Comparison of ENCODE assay signal across 17 cellular contexts in the genomic region with DNA sequence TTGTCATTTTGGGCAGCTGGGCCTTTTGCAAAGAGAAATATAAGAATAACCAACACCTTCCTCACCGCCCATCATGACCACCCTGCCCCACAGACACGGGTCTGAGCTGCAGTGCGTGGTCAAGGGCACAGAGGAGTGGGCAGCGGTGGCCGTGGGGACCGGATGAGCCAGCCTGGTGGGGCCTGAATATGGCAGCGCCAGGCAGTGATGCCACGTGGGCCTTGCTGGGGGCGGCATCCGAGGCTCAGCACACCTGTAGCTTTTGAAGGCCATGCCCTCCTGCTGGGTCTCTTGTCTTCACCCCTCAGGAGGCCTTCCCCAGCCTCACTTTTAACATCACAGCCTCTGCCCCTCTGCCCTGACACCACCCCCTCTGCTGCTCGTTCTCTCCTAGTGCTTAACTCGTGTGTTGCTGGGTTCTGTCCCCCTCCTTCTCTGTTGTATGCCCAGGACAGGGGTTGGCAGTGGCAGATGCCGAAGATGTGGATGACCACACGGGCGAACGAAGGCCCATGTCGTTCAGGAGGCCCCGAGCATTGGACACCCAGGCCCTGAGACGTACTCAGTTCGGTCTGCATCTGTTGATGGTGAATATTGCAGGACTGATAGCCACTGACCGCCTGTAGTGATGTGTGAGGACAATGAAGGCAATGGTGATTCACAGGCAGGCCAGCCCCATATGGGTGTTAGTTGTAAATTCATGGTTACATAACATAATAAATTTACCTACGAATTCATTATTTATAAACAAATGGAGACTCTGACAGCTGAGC. TPM values are rescaled to one million over a fixed set of nuclear protein-coding genes. Genes with fewer than 3 reads are reported as not detected.
DNase-seq lines count a peak whose midpoint lies in the region; ATAC-seq and TF ChIP-seq lines count a peak whose summit lies in the region.
"Had no signal": no experiment of that assay in that cellular context is flagged by ENCODE, and none has a peak within 500 bp of the region (broad histone marks: within the 10 kb centered on the region; RNA-seq: fewer than 3 reads in every experiment).

No MANE protein-coding gene starts in this region.

- peaks cover 19% of the 10 kb centered on the region for H3K4me1 ChIP-seq in hepatocyte (ENCODE audit: insufficient read depth)
- H3K4me1 ChIP-seq: sigmoid colon had no signal

- H3K9me3 ChIP-seq in hepatocyte (ENCODE audit: low read depth): no peaks in the 10 kb centered on the region

- H3K9me2 ChIP-seq in hepatocyte (replicated peaks; ENCODE audit: insufficient read depth): no peaks in the 10 kb centered on the region

- no peak overlapping the region for H2AFZ ChIP-seq in hepatocyte

- no peak overlapping the region for H3K4me3 Mint-ChIP-seq in T-helper 2 cell treated with Interferon-gamma antibody and Interleukin-4, amounts not matched to agents 5 μg/mL and 100 μg/mL, for 36 hours
- H3K4me3 Mint-ChIP-seq: activated naive CD4-positive, alpha-beta T cell treated with anti-CD3 and anti-CD28 coated beads for 36 hours; natural killer cell; T-helper 17 cell had no signal

- CTCF ChIA-PET in RWPE1 (lab: Yijun Ruan, JAX): interaction anchor here (1.1 kb wide), 1 partner anchor 14 kb away, joined by 5 read pairs; no protein-coding TSS in a partner anchor

- TF ChIP-seq CTCF in RWPE1 (conservative IDR thresholded peaks at IDR 0.05; ENCODE audit: low read depth) (no peak), hepatocyte (IDR thresholded peaks at IDR 0.05; ENCODE audit: poor library complexity) (no peak)

- H3K9me3 Mint-ChIP-seq in T-helper 2 cell treated with Interferon-gamma antibody and Interleukin-4, amounts not matched to agents 5 μg/mL and 100 μg/mL, for 36 hours: peaks cover 20% of the 10 kb centered on the region

- H3K4me2 ChIP-seq in hepatocyte: no peak overlapping the region

- H3K36me3 Mint-ChIP-seq in T-helper 2 cell treated with Interferon-gamma antibody and Interleukin-4, amounts not matched to agents 5 μg/mL and 100 μg/mL, for 36 hours (ENCODE audit: low read depth): peaks cover 60% of the 10 kb centered on the region

- H3K36me3 ChIP-seq in hepatocyte (replicated peaks; ENCODE audit: insufficient read depth, low read depth): no peaks in the 10 kb centered on the region
- H3K36me3 ChIP-seq: cardiac muscle cell, sigmoid colon had no signal

- ATAC-seq in HG03460 (IDR thresholded peaks at IDR 0.05; ENCODE audit: unreplicated experiment) (no peak), GM21381 (IDR thresholded peaks at IDR 0.05; ENCODE audit: unreplicated experiment) (no peak)
- ATAC-seq: left colon, T-helper 17 cell had no signal

- WGBS in hepatocyte (ENCODE audit: low lambda C conversion rate, missing lambda C conversion rate): 92% methylated on average over 22 of the region's 22 CpGs

- H4K20me1 ChIP-seq in hepatocyte (ENCODE audit: insufficient read depth, poor library complexity, severe bottlenecking): no peaks in the 10 kb centered on the region

- POLR2A ChIA-PET in RWPE1 (lab: Yijun Ruan, JAX; ENCODE audit: low non-redundant PET): no interaction called here

- peak overlapping the region; percentile 62 for H3K27ac Mint-ChIP-seq in T-helper 2 cell treated with Interferon-gamma antibody and Interleukin-4, amounts not matched to agents 5 μg/mL and 100 μg/mL, for 36 hours
- H3K27ac Mint-ChIP-seq: activated naive CD4-positive, alpha-beta T cell treated with anti-CD3 and anti-CD28 coated beads for 36 hours; natural killer cell; T-helper 17 cell had no signal

- H3K27me3 ChIP-seq in hepatocyte: no peaks in the 10 kb centered on the region
- H3K27me3 ChIP-seq: sigmoid colon had no signal

- no peaks in the 10 kb centered on the region for H3K27me3 Mint-ChIP-seq in T-helper 2 cell treated with Interferon-gamma antibody and Interleukin-4, amounts not matched to agents 5 μg/mL and 100 μg/mL, for 36 hours (ENCODE audit: low read depth)

- H3K4me1 Mint-ChIP-seq in T-helper 2 cell treated with Interferon-gamma antibody and Interleukin-4, amounts not matched to agents 5 μg/mL and 100 μg/mL, for 36 hours (ENCODE audit: low read depth): peaks cover 51% of the 10 kb centered on the region

- no peak overlapping the region for H3K4me3 ChIP-seq in hepatocyte
- H3K4me3 ChIP-seq: cardiac muscle cell, sigmoid colon had no signal

- peak; percentile 3 for DNase-seq in T-helper 2 cell treated with Interferon-gamma antibody and Interleukin-4, amounts not matched to agents 5 μg/mL and 100 μg/mL, for 36 hours (ENCODE audit: low spot score)
- DNase-seq in T-helper 2 cell: no peak
- no peak for DNase-seq in RWPE1 (ENCODE audit: low spot score)
- DNase-seq in hepatocyte (ENCODE audit: low spot score): no peak
- DNase-seq in stimulated activated CD8-positive, alpha-beta memory T cell treated with anti-CD3 and anti-CD28 coated beads, Interleukin-4, amount 100 ng/mL, for 48 hours: peak; percentile 20
- no peak for DNase-seq in HK-2 (ENCODE audit: unreplicated experiment)
- DNase-seq: activated naive CD4-positive, alpha-beta T cell treated with anti-CD3 and anti-CD28 coated beads for 36 hours; Calu3; natural killer cell; NCI-H1417 treated with DMSO at 0.1 percent for 48 hours; sigmoid colon; substantia nigra; T-helper 17 cell had no signal

- no peaks in the 10 kb centered on the region for H3K79me2 ChIP-seq in hepatocyte

- H3K27ac ChIP-seq in RWPE1 (peak overlapping the region; percentile 2; the same call in 1 of the 2 replicates), hepatocyte (peak overlapping the region; percentile 47)
- H3K27ac ChIP-seq: cardiac muscle cell, sigmoid colon had no signal

RNA-seq across cellular contexts. Expression of gene AHRR, which starts 46.0 kb away (rescaled TPM):
- total RNA-seq in hepatocyte: 1.8 and 2.6 TPM in 2 replicates
- 1.8 and 2.4 TPM in 2 replicates for polyA plus RNA-seq in hepatocyte

Comparison
In these comparisons a context has a peak if more than half of its experiments do, and no peak if none do; other contexts are left out.
1. DNase-seq: peak in T-helper 2 cell treated with Interferon-gamma antibody and Interleukin-4, amounts not matched to agents 5 μg/mL and 100 μg/mL, for 36 hours (single experiment) and stimulated activated CD8-positive, alpha-beta memory T cell treated with anti-CD3 and anti-CD28 coated beads, Interleukin-4, amount 100 ng/mL, for 48 hours (single experiment); none in T-helper 2 cell (0 of 5), RWPE1 (single experiment), hepatocyte (single experiment) and HK-2 (single experiment).